Comparison of ENCODE assay signal across 19 cellular contexts in genomic region chr6:53041356-53041755, GRCh38. TPM values are rescaled to one million over a fixed set of nuclear protein-coding genes. Genes with fewer than 3 reads are reported as not detected.
DNase-seq lines count a peak whose midpoint lies in the region; ATAC-seq and TF ChIP-seq lines count a peak whose summit lies in the region.
"Had no signal": no experiment of that assay in that cellular context is flagged by ENCODE, and none has a peak within 500 bp of the region (broad histone marks: within the 10 kb centered on the region; RNA-seq: fewer than 3 reads in every experiment).

No MANE protein-coding gene starts in this region.

- TF ChIP-seq CTCF in IMR-90 (conservative IDR thresholded peaks at IDR 0.05; ENCODE audit: low read depth, low read length) = no peak
- TF ChIP-seq CTCF in astrocyte of the spinal cord (IDR thresholded peaks at IDR 0.05; ENCODE audit: low read depth, low read length) = no peak
- no peak for TF ChIP-seq CTCF in left lung (IDR thresholded peaks at IDR 0.05)

- dilution Hi-C loops in IMR-90 (cut with HindIII; ENCODE audit: low sequenced_read_pairs, unreplicated experiment) = no loop called here

- H3K4me2 ChIP-seq in IMR-90 (ENCODE audit: low read depth, low read length) (peak overlapping the region; percentile 81), mesenchymal stem cell (ENCODE audit: low read length, poor library complexity, severe bottlenecking) (peak overlapping the region; percentile 36)

- H2BK15ac ChIP-seq in IMR-90 (ENCODE audit: low read depth, low read length) = peak overlapping the region; percentile 99; the same call in 2 of the 3 replicates
- H2BK15ac ChIP-seq in mesenchymal stem cell (ENCODE audit: low read depth, poor library complexity, severe bottlenecking) = no peak overlapping the region

- H3K56ac ChIP-seq in IMR-90 (ENCODE audit: extremely low read depth, insufficient read depth, low read length) = peak overlapping the region; percentile 78; the same call in 1 of the 2 replicates

- intact Hi-C loops in IMR-90 (cut with micrococcal nuclease) (no loop called here), left lung (cut with DNase I) (no loop called here)

- H3K4ac ChIP-seq in IMR-90 (ENCODE audit: low read depth, low read length) (peak overlapping the region; percentile 99), mesenchymal stem cell (ENCODE audit: low read depth in 1 of 2, low read length in 2 of 2) (no peak overlapping the region)

- H4K5ac ChIP-seq in IMR-90 (ENCODE audit: low read depth, low read length) = peak overlapping the region; percentile 72

- in situ Hi-C loops in IMR-90 (cut with MboI; ENCODE audit: low sequenced_read_pairs) = no loop called here
- in situ Hi-C loops in astrocyte of the spinal cord (cut with HindIII; ENCODE audit: low sequenced_read_pairs) = no loop called here

- H2AK9ac ChIP-seq in IMR-90 (replicated peaks; ENCODE audit: low read depth, low read length, poor library complexity) = peak overlapping the region; percentile 88

- 0 out of 2 replicates have a peak overlapping the region, but pooled peaks have one; percentile 23 for H3K4me3 ChIP-seq in ACC112 (ENCODE audit: low read depth, low read length)
- no peak overlapping the region for H3K4me3 ChIP-seq in IMR-90 (ENCODE audit: insufficient read depth, low read depth, low read length)
- H3K4me3 ChIP-seq in astrocyte of the spinal cord (ENCODE audit: low read depth, low read length) = no peak overlapping the region
- peak overlapping the region in 1 of 2 experiments; percentile 45 for H3K4me3 ChIP-seq in mesenchymal stem cell (ENCODE audit: insufficient read depth in 1 of 2, low read depth in 1 of 2, low read length in 2 of 2)
- no peak overlapping the region for H3K4me3 ChIP-seq in left lung
- H3K4me3 ChIP-seq: lung had no signal

- no peak for TF ChIP-seq POLR2A in IMR-90 (IDR thresholded peaks at IDR 0.05; ENCODE audit: low read depth, low read length)

- peaks cover 6% of the 10 kb centered on the region for H3K9me1 ChIP-seq in IMR-90 (ENCODE audit: insufficient read depth, low read length)

- 0 out of 2 replicates have a peak, but pooled peaks cover under 1% of the 10 kb centered on the region for H4K20me1 ChIP-seq in IMR-90 (ENCODE audit: insufficient read depth, low read length)

- H3K36me3 ChIP-seq in ACC112 (ENCODE audit: insufficient read depth, low read length) (peaks cover 15% of the 10 kb centered on the region), IMR-90 (ENCODE audit: control insufficient read depth, insufficient read depth, low read length) (peaks cover 21% of the 10 kb centered on the region; the same call in 1 of the 2 replicates), mesenchymal stem cell (ENCODE audit: control insufficient read depth in 1 of 2, insufficient read depth in 2 of 2, low read depth in 1 of 2, low read length in 2 of 2) (peaks cover 5 to 39% of the 10 kb centered on the region in 2 experiments), left lung (peaks cover 0 to 32% of the 10 kb centered on the region in 2 donors)

- peak overlapping the region; percentile 99 for H2BK20ac ChIP-seq in IMR-90 (ENCODE audit: low read depth, low read length)

- H4K8ac ChIP-seq in IMR-90 (ENCODE audit: low read depth in 2 of 2, low read length in 2 of 2) (peak overlapping the region; percentile 75 to 93), mesenchymal stem cell (ENCODE audit: low read length) (peak overlapping the region; percentile 66)

- no peaks in the 10 kb centered on the region for H3K27me3 ChIP-seq in ACC112 (ENCODE audit: insufficient read depth, low read length)
- H3K27me3 ChIP-seq in IMR-90 (ENCODE audit: control insufficient read depth, insufficient read depth, low read length) = no peaks in the 10 kb centered on the region
- H3K27me3 ChIP-seq in mesenchymal stem cell (ENCODE audit: control insufficient read depth in 1 of 2, insufficient read depth in 1 of 2, low read length in 2 of 2) = no peaks in the 10 kb centered on the region
- H3K27me3 ChIP-seq in left lung = no peaks in the 10 kb centered on the region

- H2BK5ac ChIP-seq in IMR-90 (ENCODE audit: low read depth, low read length, poor library complexity, severe bottlenecking) (peak overlapping the region; percentile 99), mesenchymal stem cell (ENCODE audit: low read depth, low read length, poor library complexity, severe bottlenecking) (peak overlapping the region; percentile 71)

- ATAC-seq in IMR-90 (ENCODE audit: low read depth) = peak; percentile 46; the same call in 1 of the 2 replicates
- ATAC-seq in left lung = no peak
- ATAC-seq: activated CD8-positive, alpha-beta memory T cell treated with anti-CD3 and anti-CD28 coated beads, Interleukin-2, amount 10 ng/mL, durations not matched to agents 7 days and 5 days had no signal

- H2AFZ ChIP-seq in ACC112 (ENCODE audit: low read length, unreplicated experiment) = no peak overlapping the region
- H2AFZ ChIP-seq in IMR-90 (replicated peaks; ENCODE audit: low read length, poor library complexity) = peak overlapping the region; percentile 56
- no peak overlapping the region for H2AFZ ChIP-seq in mesenchymal stem cell (ENCODE audit: low read depth, low read length)

- no peaks in the 10 kb centered on the region for H3K79me2 ChIP-seq in ACC112 (ENCODE audit: control insufficient read depth, insufficient read depth, low read length, unreplicated experiment)

- TF ChIP-seq RAD21 in IMR-90 (IDR thresholded peaks at IDR 0.05; ENCODE audit: low read length) = no peak

- H3K27ac ChIP-seq in ACC112 (ENCODE audit: low read depth, low read length) (peak overlapping the region; percentile 88), IMR-90 (ENCODE audit: insufficient read depth, low read length) (peak overlapping the region; percentile 97), mesenchymal stem cell (ENCODE audit: low read length, poor library complexity, severe bottlenecking) (peak overlapping the region; percentile 90), left lung (peak overlapping the region in 1 of 2 donors; percentile 14)

- CTCF ChIA-PET in IMR-90 (lab: Yijun Ruan, JAX) = interaction anchor here (0.6 kb wide), 1 partner anchor 1809 kb away, joined by 5 read pairs; no protein-coding TSS in a partner anchor

- H2BK12ac ChIP-seq in mesenchymal stem cell (ENCODE audit: low read length in 2 of 2) = peak overlapping the region; percentile 85 to 98

- DNase-seq in IMR-90 (peak; percentile 74), astrocyte of the spinal cord (ENCODE audit: low read depth, low spot score) (peak; percentile 68), mesenchymal stem cell (peak; percentile 31), nucleus accumbens (lab: John Stamatoyannopoulos, UW) (no peak), Kasumi-1 (lab: John Stamatoyannopoulos, UW) (no peak), NCI-H446 treated with DMSO at 0.1 percent for 48 hours (lab: John Stamatoyannopoulos, UW) (no peak), left lung (no peak)
- DNase-seq: activated CD4-positive, CD25-positive, alpha-beta regulatory T cell treated with anti-CD3 and anti-CD28 coated beads, Interleukin-2, amount 50 U/mL, for 72 hours; activated CD8-positive, alpha-beta memory T cell treated with anti-CD3 and anti-CD28 coated beads, Interleukin-2, amount 10 ng/mL, durations not matched to agents 7 days and 5 days; activated gamma-delta T cell; Caco-2; GDM1; H9; NCI-H2107; NCI-H748 treated with DMSO at 0.1 percent for 48 hours; right cardiac atrium; RPMI8226 had no signal

- POLR2A ChIA-PET in IMR-90 (lab: Charles Lee; ENCODE audit: unreplicated experiment) = no interaction called here

- no peaks in the 10 kb centered on the region for H3K9me3 ChIP-seq in IMR-90 (ENCODE audit: control insufficient read depth, insufficient read depth, low read length)
- no peaks in the 10 kb centered on the region for H3K9me3 ChIP-seq in mesenchymal stem cell (ENCODE audit: control insufficient read depth, low read length)
- H3K9me3 ChIP-seq in left lung = no peaks in the 10 kb centered on the region
- H3K9me3 ChIP-seq: Caco-2 had no signal

- H3K4me1 ChIP-seq in ACC112 (ENCODE audit: control insufficient read depth, insufficient read depth, low read length, unreplicated experiment) (peaks cover 39% of the 10 kb centered on the region), IMR-90 (ENCODE audit: control insufficient read depth, insufficient read depth, low read length) (peaks cover 19% of the 10 kb centered on the region), mesenchymal stem cell (ENCODE audit: control insufficient read depth, insufficient read depth, low read depth, low read length) (peaks cover 8% of the 10 kb centered on the region), left lung (peaks cover 0 to 7% of the 10 kb centered on the region in 2 donors)

- H3K9ac ChIP-seq in IMR-90 (ENCODE audit: low read depth, low read length) (peak overlapping the region; percentile 65), mesenchymal stem cell (ENCODE audit: low read length) (peak overlapping the region; percentile 43)

- peak overlapping the region; percentile 99 for H2BK120ac ChIP-seq in IMR-90 (ENCODE audit: low read depth, low read length)
- peak overlapping the region; percentile 40 for H2BK120ac ChIP-seq in mesenchymal stem cell (ENCODE audit: low read depth, low read length)

- no TSS peak for BruUV-seq in IMR-90 (replicated peaks; lab: Mats Ljungman, UMichigan)

- H3K18ac ChIP-seq in IMR-90 (ENCODE audit: low read depth, low read length) = peak overlapping the region; percentile 84
- peak overlapping the region in 1 of 2 experiments; percentile 70 for H3K18ac ChIP-seq in mesenchymal stem cell (ENCODE audit: low read depth in 1 of 2, low read length in 2 of 2)

- H4K91ac ChIP-seq in IMR-90 (ENCODE audit: insufficient read depth, low read depth, low read length) = peak overlapping the region; percentile 99
- H4K91ac ChIP-seq in mesenchymal stem cell (ENCODE audit: low read length) = peak overlapping the region; percentile 57

- H3K23ac ChIP-seq in IMR-90 (ENCODE audit: low read depth, low read length) (peak overlapping the region; percentile 94), mesenchymal stem cell (ENCODE audit: low read length in 2 of 2) (no peak overlapping the region)

- H3K14ac ChIP-seq in IMR-90 (replicated peaks; ENCODE audit: low read depth, low read length) (peak overlapping the region; percentile 97), mesenchymal stem cell (ENCODE audit: low read length in 2 of 2) (peak overlapping the region in 1 of 2 experiments; percentile 92)

- H3K79me1 ChIP-seq in IMR-90 (ENCODE audit: low read depth in 1 of 2, low read length in 2 of 2) (peaks cover 9 to 34% of the 10 kb centered on the region in 2 experiments; a peak in 3 of 4 replicates), mesenchymal stem cell (replicated peaks; ENCODE audit: low read length, poor library complexity, severe bottlenecking) (peaks cover 13% of the 10 kb centered on the region)

- H2AK5ac ChIP-seq in IMR-90 (ENCODE audit: low read depth, low read length) (peak overlapping the region; percentile 99), mesenchymal stem cell (ENCODE audit: low read length, severe bottlenecking) (peak overlapping the region; percentile 25)

- no CpG with 5 or more reads among the region's 4 CpGs for WGBS in IMR-90 (ENCODE audit: extremely low coverage in 2 of 2, insufficient read length in 1 of 2), 2 experiments
- WGBS in mesenchymal stem cell = 50% methylated on average over 2 of the region's 4 CpGs

RNA-seq across cellular contexts. Expression of gene CILK1, which starts 20.3 kb away (rescaled TPM):
- 11.1 and 12.8 TPM in 2 replicates for total RNA-seq in IMR-90 (2012; rRNA removed)
- 8.5 and 9.4 TPM in 2 replicates for polyA plus RNA-seq in IMR-90 (2012; rRNA removed)
- 3.1 and 3.8 TPM in 2 replicates for polyA plus RNA-seq in IMR-90 (2012; cell fraction: cytosol; rRNA removed)
- 2.9 and 10.5 TPM in 2 replicates for polyA plus RNA-seq in IMR-90 (2012; cell fraction: nucleus; rRNA removed; ENCODE audit: low replicate concordance)
- 12.2 TPM for polyA plus RNA-seq in mesenchymal stem cell (2013, experiment 1 of 2)
- 12.6 TPM for polyA plus RNA-seq in mesenchymal stem cell (2013, experiment 2 of 2)
- 10 to 100 TPM; 12.3 to 13.7 TPM for total RNA-seq in left lung

RNA-seq across cellular contexts. Expression of gene FBXO9, which starts 23.8 kb away (rescaled TPM):
- total RNA-seq in IMR-90 (2012; rRNA removed) (36.1 and 49.6 TPM in 2 replicates), left lung (100 to 1,000 TPM in 1 of 2 donors, 10 to 100 TPM in 1; 77.6 to 111 TPM)
- polyA plus RNA-seq in IMR-90 (2012; rRNA removed) = 65.9 and 82.8 TPM in 2 replicates
- polyA plus RNA-seq in IMR-90 (2012; cell fraction: cytosol; rRNA removed) = 23.1 and 52.3 TPM in 2 replicates
- 85.3 and 198 TPM in 2 replicates for polyA plus RNA-seq in IMR-90 (2012; cell fraction: nucleus; rRNA removed; ENCODE audit: low replicate concordance)
- 47.0 TPM for polyA plus RNA-seq in mesenchymal stem cell (2013, experiment 1 of 2)
- polyA plus RNA-seq in mesenchymal stem cell (2013, experiment 2 of 2) = 49.2 TPM

RNA-seq across cellular contexts. Expression of gene GSTA4, which starts 46.3 kb away (rescaled TPM):
- total RNA-seq in IMR-90 (2012; rRNA removed) = 26.9 and 35.8 TPM in 2 replicates
- 29.6 and 35.6 TPM in 2 replicates for polyA plus RNA-seq in IMR-90 (2012; rRNA removed)
- polyA plus RNA-seq in IMR-90 (2012; cell fraction: cytosol; rRNA removed) = 7.6 and 12.7 TPM in 2 replicates
- polyA plus RNA-seq in IMR-90 (2012; cell fraction: nucleus; rRNA removed; ENCODE audit: low replicate concordance) = 4.2 and 41.9 TPM in 2 replicates
- 24.9 TPM for polyA plus RNA-seq in mesenchymal stem cell (2013, experiment 1 of 2)
- polyA plus RNA-seq in mesenchymal stem cell (2013, experiment 2 of 2) = 25.5 TPM
- total RNA-seq in left lung = 10 to 100 TPM; 49.1 to 63.0 TPM

Comparison
In these comparisons a context has a peak if more than half of its experiments do, and no peak if none do; other contexts are left out.
1. DNase-seq: peak in IMR-90 (single experiment), astrocyte of the spinal cord (single experiment) and mesenchymal stem cell (single experiment); none in nucleus accumbens (0 of 56), Kasumi-1 (0 of 2), NCI-H446 treated with DMSO at 0.1 percent for 48 hours (single experiment) and left lung (0 of 2).